ENCODE assay signal across 8 cellular contexts in the genomic region with DNA sequence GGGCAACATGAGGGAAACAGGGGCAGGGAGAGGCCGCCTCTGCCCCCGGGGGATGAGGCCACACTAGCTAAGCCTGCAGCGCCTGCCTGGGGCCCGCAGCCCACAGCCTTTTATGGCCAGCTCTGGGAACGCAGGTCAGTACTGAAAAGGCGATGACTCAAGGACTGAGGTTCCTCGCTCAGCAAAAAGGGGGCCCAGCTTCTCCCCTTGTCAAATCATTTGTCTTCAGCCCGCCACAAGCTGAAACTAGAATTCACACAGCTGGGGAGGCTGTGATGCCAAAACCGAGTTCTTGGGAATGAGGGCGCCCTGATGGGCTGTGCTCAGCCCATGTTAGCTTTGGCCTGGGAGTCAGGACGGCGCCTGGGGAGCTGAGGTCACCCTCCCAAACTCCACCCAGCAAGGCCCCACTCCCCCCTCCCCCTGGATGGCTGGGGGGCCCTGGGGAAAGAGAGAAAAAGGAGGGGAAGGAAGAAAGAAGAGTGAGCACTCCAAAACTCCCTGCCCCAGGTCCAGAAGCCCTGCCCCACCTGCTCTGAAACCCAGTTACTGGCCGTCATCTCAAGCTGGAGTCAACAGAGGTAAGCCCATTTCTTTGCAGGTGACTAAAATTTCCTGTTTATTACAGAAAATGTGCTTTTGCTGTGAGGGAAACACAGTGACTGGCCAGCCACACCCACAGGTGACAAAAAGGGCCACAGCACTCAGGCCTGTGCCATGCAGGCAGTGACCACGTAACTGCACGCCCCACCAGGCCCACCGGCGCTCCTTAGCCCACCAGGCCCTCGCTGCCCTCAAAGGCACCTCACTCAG. TPM values are rescaled to one million over a fixed set of nuclear protein-coding genes. Genes with fewer than 3 reads are reported as not detected.
DNase-seq lines count a peak whose midpoint lies in the region; ATAC-seq and TF ChIP-seq lines count a peak whose summit lies in the region.

No MANE protein-coding gene starts in this region.

- peak overlapping the region; percentile 71 for H3K9ac ChIP-seq in mesenchymal stem cell (ENCODE audit: low read length)

- ATAC-seq in HG03457 (IDR thresholded peaks at IDR 0.05; ENCODE audit: unreplicated experiment) (no peak), HG03460 (IDR thresholded peaks at IDR 0.05; ENCODE audit: unreplicated experiment) (no peak)

- H3K4me1 ChIP-seq in OCI-LY7 (ENCODE audit: insufficient read depth, low read length, poor library complexity, severe bottlenecking) (peaks cover 100% of the 10 kb centered on the region), mesenchymal stem cell (ENCODE audit: control insufficient read depth, insufficient read depth, low read depth, low read length) (peaks cover 59% of the 10 kb centered on the region), thyroid gland (peaks cover 37 to 62% of the 10 kb centered on the region in 2 donors)

- H3K79me2 ChIP-seq in OCI-LY7 (ENCODE audit: insufficient read depth, low read depth, low read length): peaks cover 90% of the 10 kb centered on the region

- POLR2A ChIA-PET in AG04449 (lab: Yijun Ruan, JAX): interaction anchor here (0.7 to 5.6 kb wide), 4 partner anchors 10 to 86 kb away, joined by 3 to 61 read pairs (median 21); partner anchors contain the start of gene EHD1
- POLR2A ChIA-PET in OCI-LY7 (lab: Charles Lee): interaction anchor here (1.3 to 13.0 kb wide), 3 partner anchors 11 to 19 kb away, joined by 3 to 178 read pairs (median 115); partner anchors contain the start of gene EHD1

- H3K27ac ChIP-seq in OCI-LY7 (ENCODE audit: low read depth, low read length, poor library complexity, severe bottlenecking) (peak overlapping the region; percentile 97), caudate nucleus (ENCODE audit: low read depth, low read length) (peak overlapping the region; percentile 60), mesenchymal stem cell (ENCODE audit: low read length, poor library complexity, severe bottlenecking) (peak overlapping the region; percentile 95), thyroid gland (peak overlapping the region; percentile 41 to 79 (median 72))

- peak overlapping the region in 1 of 2 experiments; percentile 13 for H3K23ac ChIP-seq in mesenchymal stem cell (ENCODE audit: low read length in 2 of 2)

- TF ChIP-seq POLR2A in GM19193 (IDR thresholded peaks at IDR 0.05; ENCODE audit: extremely low read depth, insufficient read depth, insufficient read length) (peak; percentile 51), thyroid gland (IDR thresholded peaks at IDR 0.05) (no peak)

- intact Hi-C loops in OCI-LY7 (cut with micrococcal nuclease; ENCODE audit: unreplicated experiment): loop anchor here (2.0 kb wide), 1 partner anchor 14 kb away; no protein-coding TSS in a partner anchor
- intact Hi-C loops in thyroid gland (cut with DNase I): no loop called here

- peak overlapping the region; percentile 64 to 92 for H3K4ac ChIP-seq in mesenchymal stem cell (ENCODE audit: low read depth in 1 of 2, low read length in 2 of 2)

- H4K8ac ChIP-seq in mesenchymal stem cell (ENCODE audit: low read length): peak overlapping the region; percentile 83

- H3K4me2 ChIP-seq in OCI-LY7 (ENCODE audit: low read length): peak overlapping the region; percentile 87
- H3K4me2 ChIP-seq in mesenchymal stem cell (ENCODE audit: low read length, poor library complexity, severe bottlenecking): peak overlapping the region; percentile 19

- H3K27me3 ChIP-seq in mesenchymal stem cell (ENCODE audit: control insufficient read depth in 1 of 2, insufficient read depth in 1 of 2, low read length in 2 of 2) (no peaks in the 10 kb centered on the region), thyroid gland (no peaks in the 10 kb centered on the region)

- peaks cover 2% of the 10 kb centered on the region for H3K79me1 ChIP-seq in mesenchymal stem cell (replicated peaks; ENCODE audit: low read length, poor library complexity, severe bottlenecking)

- H2AK5ac ChIP-seq in mesenchymal stem cell (ENCODE audit: low read length, severe bottlenecking): peak overlapping the region; percentile 86

- peak overlapping the region; percentile 98 for H4K91ac ChIP-seq in mesenchymal stem cell (ENCODE audit: low read length)

- H2AFZ ChIP-seq in OCI-LY7 (ENCODE audit: low read length): no peak overlapping the region
- H2AFZ ChIP-seq in mesenchymal stem cell (ENCODE audit: low read depth, low read length): no peak overlapping the region

- TF ChIP-seq CTCF in AG04449 (IDR thresholded peaks at IDR 0.05; ENCODE audit: insufficient read depth, low read length, missing control alignments): no peak
- TF ChIP-seq CTCF in OCI-LY7 (conservative IDR thresholded peaks at IDR 0.05; ENCODE audit: low read length): 0 out of 2 replicates have a peak, but pooled peaks have one; percentile 6
- no peak for TF ChIP-seq CTCF in thyroid gland (IDR thresholded peaks at IDR 0.05)

- 38% methylated on average over 16 of the region's 18 CpGs for WGBS in mesenchymal stem cell
- WGBS in thyroid gland, 2 donors: 67 to 70% methylated on average over 14 to 17 of the region's 18 CpGs

- DNase-seq in AG04449 (ENCODE audit: low read depth, low spot score) (peak; percentile 75), OCI-LY7 (ENCODE audit: low spot score) (peak; percentile 75), caudate nucleus (lab: John Stamatoyannopoulos, UW) (peak in 6 of 61 donors; percentile 21 to 52 (median 29)), mesenchymal stem cell (peak; percentile 95), thyroid gland (no peak)

- H2BK5ac ChIP-seq in mesenchymal stem cell (ENCODE audit: low read depth, low read length, poor library complexity, severe bottlenecking): peak overlapping the region; percentile 69

- H3K36me3 ChIP-seq in OCI-LY7 (ENCODE audit: insufficient read depth, low read length): peaks cover 38% of the 10 kb centered on the region; the same call in 1 of the 2 replicates
- H3K36me3 ChIP-seq in mesenchymal stem cell (ENCODE audit: control insufficient read depth in 1 of 2, insufficient read depth in 2 of 2, low read depth in 1 of 2, low read length in 2 of 2): peaks cover 19 to 23% of the 10 kb centered on the region in 2 experiments
- H3K36me3 ChIP-seq in thyroid gland: peaks cover 2 to 4% of the 10 kb centered on the region in 2 donors

- 0 out of 2 replicates have a peak overlapping the region, but pooled peaks have one; percentile 3 for H3K4me3 ChIP-seq in AG04449 (ENCODE audit: low read depth, low read length)
- peak overlapping the region; percentile 59 for H3K4me3 ChIP-seq in OCI-LY7 (ENCODE audit: low read depth, low read length, poor library complexity, severe bottlenecking)
- H3K4me3 ChIP-seq in mesenchymal stem cell (ENCODE audit: insufficient read depth in 1 of 2, low read depth in 1 of 2, low read length in 2 of 2): peak overlapping the region in 1 of 2 experiments; percentile 46
- no peak overlapping the region for H3K4me3 ChIP-seq in thyroid gland (replicated peaks in 1 of 3)

- no TSS peak for BruUV-seq in OCI-LY7 (replicated peaks; lab: Mats Ljungman, UMichigan)

- H3K14ac ChIP-seq in mesenchymal stem cell (ENCODE audit: low read length in 2 of 2): peak overlapping the region in 1 of 2 experiments; percentile 92

- H2BK120ac ChIP-seq in mesenchymal stem cell (ENCODE audit: low read depth, low read length): peak overlapping the region; percentile 92

- no peak overlapping the region for H2BK15ac ChIP-seq in mesenchymal stem cell (ENCODE audit: low read depth, poor library complexity, severe bottlenecking)

- CTCF ChIA-PET in AG04449 (lab: Yijun Ruan, JAX): interaction anchor here (1.2 to 37.3 kb wide), 7 partner anchors 10 to 246 kb away, joined by 3 to 1375 read pairs (median 7); partner anchors contain the start of genes ARL2, EHD1 and MAP4K2
- CTCF ChIA-PET in OCI-LY7 (lab: Charles Lee; ENCODE audit: unreplicated experiment): interaction anchor here (0.5 to 2.8 kb wide), 10 partner anchors 8 to 176 kb away, joined by 3 to 20 read pairs (median 4); partner anchors contain the start of gene CDC42BPG

- no peaks in the 10 kb centered on the region for H3K9me3 ChIP-seq in OCI-LY7 (ENCODE audit: low read length)
- no peaks in the 10 kb centered on the region for H3K9me3 ChIP-seq in mesenchymal stem cell (ENCODE audit: control insufficient read depth, low read length)
- no peaks in the 10 kb centered on the region for H3K9me3 ChIP-seq in thyroid gland

- no peaks in the 10 kb centered on the region for H3K9me2 ChIP-seq in OCI-LY7 (ENCODE audit: insufficient read depth, low read length)

- no peaks in the 10 kb centered on the region for H4K20me1 ChIP-seq in OCI-LY7 (ENCODE audit: insufficient read depth, low read length)

- H2BK12ac ChIP-seq in mesenchymal stem cell (ENCODE audit: low read length in 2 of 2): peak overlapping the region; percentile 71 to 98

- H3K18ac ChIP-seq in mesenchymal stem cell (ENCODE audit: low read depth in 1 of 2, low read length in 2 of 2): peak overlapping the region; percentile 31 to 95

RNA-seq across cellular contexts. Expression of gene EHD1, which starts 13.7 kb away (rescaled TPM):
- total RNA-seq in OCI-LY7 (2014; rRNA removed; shearing (Covaris generic)): 101 and 107 TPM in 2 replicates
- total RNA-seq in OCI-LY7 (2022): 153 and 177 TPM in 2 replicates
- 57.6 TPM for polyA plus RNA-seq in mesenchymal stem cell (2013, experiment 1 of 2)
- 57.2 TPM for polyA plus RNA-seq in mesenchymal stem cell (2013, experiment 2 of 2)
- total RNA-seq in thyroid gland: 10 to 100 TPM; 53.5 to 90.7 (median 67.4) TPM

RNA-seq across cellular contexts. Expression of gene CDC42BPG, which starts 20.2 kb away (rescaled TPM):
- 4.9 TPM in 2 replicates for total RNA-seq in OCI-LY7 (2014; rRNA removed; shearing (Covaris generic))
- total RNA-seq in OCI-LY7 (2022) (3.5 and 5.1 TPM in 2 replicates), thyroid gland (10 to 100 TPM in 2 of 4 donors, 1 to 10 TPM in 2; 7.8 to 13.9 (median 10.2) TPM)
- polyA plus RNA-seq in mesenchymal stem cell (2013, experiment 1 of 2): 0.26 TPM
- polyA plus RNA-seq in mesenchymal stem cell (2013, experiment 2 of 2): 0.21 TPM

RNA-seq across cellular contexts. Expression of gene ATG2A, which starts 52.3 kb away (rescaled TPM):
- 18.1 and 29.0 TPM in 2 replicates for total RNA-seq in OCI-LY7 (2014; rRNA removed; shearing (Covaris generic))
- 28.2 and 28.7 TPM in 2 replicates for total RNA-seq in OCI-LY7 (2022)
- 6.2 TPM for polyA plus RNA-seq in mesenchymal stem cell (2013, experiment 1 of 2)
- 6.0 TPM for polyA plus RNA-seq in mesenchymal stem cell (2013, experiment 2 of 2)
- total RNA-seq in thyroid gland: 10 to 100 TPM; 19.5 to 43.1 (median 36.7) TPM

RNA-seq across cellular contexts. Expression of gene MEN1, which starts 54.3 kb away (rescaled TPM):
- 29.8 and 44.4 TPM in 2 replicates for total RNA-seq in OCI-LY7 (2014; rRNA removed; shearing (Covaris generic))
- total RNA-seq in OCI-LY7 (2022) (71.6 and 72.4 TPM in 2 replicates), thyroid gland (10 to 100 TPM; 23.5 to 31.5 (median 25.1) TPM)
- 30.3 TPM for polyA plus RNA-seq in mesenchymal stem cell (2013, experiment 1 of 2)
- polyA plus RNA-seq in mesenchymal stem cell (2013, experiment 2 of 2): 29.2 TPM

RNA-seq across cellular contexts. Expression of gene PPP2R5B, which starts 59.8 kb away (rescaled TPM):
- 8.6 and 8.8 TPM in 2 replicates for total RNA-seq in OCI-LY7 (2014; rRNA removed; shearing (Covaris generic))
- total RNA-seq in OCI-LY7 (2022) (13.3 and 16.2 TPM in 2 replicates), thyroid gland (10 to 100 TPM; 14.8 to 30.1 (median 21.7) TPM)
- polyA plus RNA-seq in mesenchymal stem cell (2013, experiment 1 of 2): 16.6 TPM
- 15.1 TPM for polyA plus RNA-seq in mesenchymal stem cell (2013, experiment 2 of 2)

Comparison
In these comparisons a context has a peak if more than half of its experiments do, and no peak if none do; other contexts are left out.
1. DNase-seq: peak in AG04449 (single experiment), OCI-LY7 (single experiment) and mesenchymal stem cell (single experiment); none in thyroid gland (0 of 2).
2. H3K4me3 ChIP-seq: peak in AG04449 (single experiment) and OCI-LY7 (single experiment); none in thyroid gland (0 of 3).
3. Peak in every context shown above with its lines, with median percentiles within 50 percentile points of each other: H3K27ac ChIP-seq.